1 cellular context compared by ENCODE assay signal in genomic region chr2:218271487-218271797, GRCh38.
TF ChIP-seq lines count a peak whose summit lies in the region.

No MANE protein-coding gene starts in this region.

TF ChIP-seq in GM23338, 12 proteins besides CTCF, POLR2A, EP300 and RAD21 (continued from another document):
- TF ChIP-seq ZNF331 (CRISPR knock-in tag; IDR thresholded peaks at IDR 0.05; ENCODE audit: low read depth): no peak
- TF ChIP-seq JUNB (IDR thresholded peaks at IDR 0.05; ENCODE audit: unreplicated experiment): no peak
- TF ChIP-seq, protein P1, sequence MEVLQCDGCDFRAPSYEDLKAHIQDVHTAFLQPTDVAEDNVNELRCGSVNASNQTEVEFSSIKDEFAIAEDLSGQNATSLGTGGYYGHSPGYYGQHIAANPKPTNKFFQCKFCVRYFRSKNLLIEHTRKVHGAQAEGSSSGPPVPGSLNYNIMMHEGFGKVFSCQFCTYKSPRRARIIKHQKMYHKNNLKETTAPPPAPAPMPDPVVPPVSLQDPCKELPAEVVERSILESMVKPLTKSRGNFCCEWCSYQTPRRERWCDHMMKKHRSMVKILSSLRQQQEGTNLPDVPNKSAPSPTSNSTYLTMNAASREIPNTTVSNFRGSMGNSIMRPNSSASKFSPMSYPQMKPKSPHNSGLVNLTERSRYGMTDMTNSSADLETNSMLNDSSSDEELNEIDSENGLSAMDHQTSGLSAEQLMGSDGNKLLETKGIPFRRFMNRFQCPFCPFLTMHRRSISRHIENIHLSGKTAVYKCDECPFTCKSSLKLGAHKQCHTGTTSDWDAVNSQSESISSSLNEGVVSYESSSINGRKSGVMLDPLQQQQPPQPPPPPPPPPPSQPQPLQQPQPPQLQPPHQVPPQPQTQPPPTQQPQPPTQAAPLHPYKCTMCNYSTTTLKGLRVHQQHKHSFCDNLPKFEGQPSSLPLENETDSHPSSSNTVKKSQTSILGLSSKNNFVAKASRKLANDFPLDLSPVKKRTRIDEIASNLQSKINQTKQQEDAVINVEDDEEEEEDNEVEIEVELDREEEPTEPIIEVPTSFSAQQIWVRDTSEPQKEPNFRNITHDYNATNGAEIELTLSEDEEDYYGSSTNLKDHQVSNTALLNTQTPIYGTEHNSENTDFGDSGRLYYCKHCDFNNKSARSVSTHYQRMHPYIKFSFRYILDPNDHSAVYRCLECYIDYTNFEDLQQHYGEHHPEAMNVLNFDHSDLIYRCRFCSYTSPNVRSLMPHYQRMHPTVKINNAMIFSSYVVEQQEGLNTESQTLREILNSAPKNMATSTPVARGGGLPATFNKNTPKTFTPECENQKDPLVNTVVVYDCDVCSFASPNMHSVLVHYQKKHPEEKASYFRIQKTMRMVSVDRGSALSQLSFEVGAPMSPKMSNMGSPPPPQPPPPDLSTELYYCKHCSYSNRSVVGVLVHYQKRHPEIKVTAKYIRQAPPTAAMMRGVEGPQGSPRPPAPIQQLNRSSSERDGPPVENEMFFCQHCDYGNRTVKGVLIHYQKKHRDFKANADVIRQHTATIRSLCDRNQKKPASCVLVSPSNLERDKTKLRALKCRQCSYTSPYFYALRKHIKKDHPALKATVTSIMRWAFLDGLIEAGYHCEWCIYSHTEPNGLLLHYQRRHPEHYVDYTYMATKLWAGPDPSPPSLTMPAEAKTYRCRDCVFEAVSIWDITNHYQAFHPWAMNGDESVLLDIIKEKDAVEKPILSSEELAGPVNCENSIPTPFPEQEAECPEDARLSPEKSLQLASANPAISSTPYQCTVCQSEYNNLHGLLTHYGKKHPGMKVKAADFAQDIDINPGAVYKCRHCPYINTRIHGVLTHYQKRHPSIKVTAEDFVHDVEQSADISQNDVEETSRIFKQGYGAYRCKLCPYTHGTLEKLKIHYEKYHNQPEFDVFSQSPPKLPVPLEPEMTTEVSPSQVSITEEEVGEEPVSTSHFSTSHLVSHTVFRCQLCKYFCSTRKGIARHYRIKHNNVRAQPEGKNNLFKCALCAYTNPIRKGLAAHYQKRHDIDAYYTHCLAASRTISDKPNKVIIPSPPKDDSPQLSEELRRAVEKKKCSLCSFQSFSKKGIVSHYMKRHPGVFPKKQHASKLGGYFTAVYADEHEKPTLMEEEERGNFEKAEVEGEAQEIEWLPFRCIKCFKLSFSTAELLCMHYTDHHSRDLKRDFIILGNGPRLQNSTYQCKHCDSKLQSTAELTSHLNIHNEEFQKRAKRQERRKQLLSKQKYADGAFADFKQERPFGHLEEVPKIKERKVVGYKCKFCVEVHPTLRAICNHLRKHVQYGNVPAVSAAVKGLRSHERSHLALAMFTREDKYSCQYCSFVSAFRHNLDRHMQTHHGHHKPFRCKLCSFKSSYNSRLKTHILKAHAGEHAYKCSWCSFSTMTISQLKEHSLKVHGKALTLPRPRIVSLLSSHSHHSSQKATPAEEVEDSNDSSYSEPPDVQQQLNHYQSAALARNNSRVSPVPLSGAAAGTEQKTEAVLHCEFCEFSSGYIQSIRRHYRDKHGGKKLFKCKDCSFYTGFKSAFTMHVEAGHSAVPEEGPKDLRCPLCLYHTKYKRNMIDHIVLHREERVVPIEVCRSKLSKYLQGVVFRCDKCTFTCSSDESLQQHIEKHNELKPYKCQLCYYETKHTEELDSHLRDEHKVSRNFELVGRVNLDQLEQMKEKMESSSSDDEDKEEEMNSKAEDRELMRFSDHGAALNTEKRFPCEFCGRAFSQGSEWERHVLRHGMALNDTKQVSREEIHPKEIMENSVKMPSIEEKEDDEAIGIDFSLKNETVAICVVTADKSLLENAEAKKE (CRISPR knock-in tag; IDR thresholded peaks at IDR 0.05): no peak
- no peak for TF ChIP-seq POLR2AphosphoS5 (IDR thresholded peaks at IDR 0.05; ENCODE audit: low read depth)
- no peak for TF ChIP-seq EZH2 (IDR thresholded peaks at IDR 0.05; ENCODE audit: low read depth, unreplicated experiment)
- TF ChIP-seq STAT1 (IDR thresholded peaks at IDR 0.05; ENCODE audit: unreplicated experiment): no peak
- TF ChIP-seq, protein P2, sequence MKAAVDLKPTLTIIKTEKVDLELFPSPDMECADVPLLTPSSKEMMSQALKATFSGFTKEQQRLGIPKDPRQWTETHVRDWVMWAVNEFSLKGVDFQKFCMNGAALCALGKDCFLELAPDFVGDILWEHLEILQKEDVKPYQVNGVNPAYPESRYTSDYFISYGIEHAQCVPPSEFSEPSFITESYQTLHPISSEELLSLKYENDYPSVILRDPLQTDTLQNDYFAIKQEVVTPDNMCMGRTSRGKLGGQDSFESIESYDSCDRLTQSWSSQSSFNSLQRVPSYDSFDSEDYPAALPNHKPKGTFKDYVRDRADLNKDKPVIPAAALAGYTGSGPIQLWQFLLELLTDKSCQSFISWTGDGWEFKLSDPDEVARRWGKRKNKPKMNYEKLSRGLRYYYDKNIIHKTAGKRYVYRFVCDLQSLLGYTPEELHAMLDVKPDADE (IDR thresholded peaks at IDR 0.05): no peak
- no peak for TF ChIP-seq EZH2phosphoT487 (IDR thresholded peaks at IDR 0.05; ENCODE audit: unreplicated experiment)
